ENCODE assay signal across 8 cellular contexts in the genomic region with DNA sequence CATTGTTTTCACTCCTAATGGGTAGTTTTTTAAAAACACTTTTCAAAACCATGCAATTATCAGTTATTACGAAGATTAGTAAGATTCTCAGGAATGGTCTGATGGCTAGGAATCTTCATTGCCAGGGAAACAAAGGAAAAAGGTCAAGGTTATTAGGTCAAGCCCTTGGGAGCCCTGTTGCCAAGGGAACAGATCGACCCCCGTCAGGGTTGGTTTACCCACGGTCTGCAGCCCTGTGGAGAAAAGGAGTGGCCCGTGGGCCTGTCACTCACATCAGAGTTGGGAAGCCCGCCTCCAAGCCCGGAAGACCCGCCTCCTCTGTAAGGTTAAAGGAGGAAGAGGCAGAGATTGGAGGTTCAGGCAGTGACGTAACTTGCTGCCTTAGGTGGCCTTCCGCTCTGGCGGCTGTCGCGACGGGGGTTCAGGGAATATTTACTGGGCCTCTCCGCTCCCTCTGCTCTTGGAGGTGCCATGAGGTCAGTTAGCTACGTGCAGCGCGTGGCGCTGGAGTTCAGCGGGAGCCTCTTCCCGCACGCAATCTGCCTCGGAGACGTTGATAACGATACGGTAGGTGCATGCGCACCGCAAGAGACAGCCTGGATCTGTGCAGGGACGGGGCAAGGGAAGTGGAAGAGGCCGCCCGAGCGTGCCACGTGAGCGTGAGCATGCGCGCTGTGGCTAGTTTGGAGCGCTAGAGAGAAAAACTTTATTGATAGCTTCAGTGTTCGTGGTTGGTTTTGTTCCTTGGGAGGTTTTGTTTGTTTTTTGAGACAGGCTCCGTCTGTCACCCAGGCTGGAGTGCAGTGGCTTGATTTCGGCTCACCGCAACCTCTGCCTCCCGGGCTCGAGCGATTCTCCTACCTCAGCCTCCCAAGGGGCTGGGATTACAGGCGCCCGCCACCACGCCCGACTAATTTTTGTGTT. TPM values are rescaled to one million over a fixed set of nuclear protein-coding genes. Genes with fewer than 3 reads are reported as not detected.
A peak's percentile ranks its signal among the peaks of the same experiment; 100 is the strongest.
DNase-seq lines count a peak whose midpoint lies in the region; ATAC-seq and TF ChIP-seq lines count a peak whose summit lies in the region.

A gene (plus strand): TSS at position 379 of the 924 bp plus-strand sequence. CDS start 93 bp downstream, at position 472.

- no peaks in the 10 kb centered on the region for H3K9me3 Mint-ChIP-seq in T-helper 1 cell treated with Interleukin-12 subunit alpha and Interleukin-12 subunit beta and Interleukin-4 antibody, amounts not matched to agents 30 μg/mL and 1 μg/mL, for 36 hours

- peaks cover 0 to 26% (median 4%) of the 10 kb centered on the region in 9 donors for H3K36me3 ChIP-seq in heart right ventricle
- H3K36me3 ChIP-seq in upper lobe of left lung: peaks cover 0 to 7% (median 4%) of the 10 kb centered on the region in 4 donors

- no peaks in the 10 kb centered on the region for H3K9me3 ChIP-seq in heart right ventricle
- H3K9me3 ChIP-seq in upper lobe of left lung: no peaks in the 10 kb centered on the region

- TF ChIP-seq CTCF in GM13977 (IDR thresholded peaks at IDR 0.05; ENCODE audit: extremely low read depth, insufficient read depth, missing control alignments) (no peak), heart right ventricle (IDR thresholded peaks at IDR 0.05) (peak in 1 of 9 donors; percentile 16), upper lobe of left lung (IDR thresholded peaks at IDR 0.05) (peak in 2 of 6 experiments; percentile 20 to 40)

- DNase-seq in GM13977 (ENCODE audit: low spot score) (peak; percentile 92), NCI-H1694 (lab: John Stamatoyannopoulos, UW) (peak; percentile 100), amniotic stem cell (lab: John Stamatoyannopoulos, UW) (peak; percentile 97), heart right ventricle (peak; percentile 98 to 99), posterior cingulate gyrus (peak; percentile 95 to 100 (median 98)), upper lobe of left lung (peak; percentile 96 to 100)

- H3K27ac Mint-ChIP-seq in T-helper 1 cell treated with Interleukin-12 subunit alpha and Interleukin-12 subunit beta and Interleukin-4 antibody, amounts not matched to agents 30 μg/mL and 1 μg/mL, for 36 hours: peak within 1 kb of the TSS; percentile 100

- peak within 1 kb of the TSS; percentile 100 for H3K4me3 Mint-ChIP-seq in T-helper 1 cell treated with Interleukin-12 subunit alpha and Interleukin-12 subunit beta and Interleukin-4 antibody, amounts not matched to agents 30 μg/mL and 1 μg/mL, for 36 hours

- peak; percentile 94 for ATAC-seq in HG02884 (IDR thresholded peaks at IDR 0.05; ENCODE audit: unreplicated experiment)
- ATAC-seq in heart right ventricle: peak; percentile 97 to 99 (median 98)
- peak; percentile 99 for ATAC-seq in upper lobe of left lung (ENCODE audit: low FRiP score in 2 of 2)

- H3K4me1 Mint-ChIP-seq in T-helper 1 cell treated with Interleukin-12 subunit alpha and Interleukin-12 subunit beta and Interleukin-4 antibody, amounts not matched to agents 30 μg/mL and 1 μg/mL, for 36 hours (ENCODE audit: low read depth): peaks cover 14% of the 10 kb centered on the region

- H3K27ac ChIP-seq in heart right ventricle (peak within 1 kb of the TSS; percentile 83 to 99 (median 92)), upper lobe of left lung (peak within 1 kb of the TSS; percentile 88 to 96 (median 91))

- 0 to 1% methylated on average over 48 of the region's 48 CpGs for WGBS in heart right ventricle, 2 donors
- WGBS in upper lobe of left lung, 2 donors: 1% methylated on average over 37 to 42 of the region's 48 CpGs

- TF ChIP-seq POLR2A in upper lobe of left lung (IDR thresholded peaks at IDR 0.05): peak; percentile 31 to 94 (median 85)

- H3K4me1 ChIP-seq in heart right ventricle: peaks cover 3 to 26% (median 21%) of the 10 kb centered on the region in 9 donors
- H3K4me1 ChIP-seq in upper lobe of left lung: peaks cover 12 to 17% (median 16%) of the 10 kb centered on the region in 4 donors

- intact Hi-C loops in heart right ventricle (cut with DNase I) (loop anchor here in 2 of 10 donors (2.0 kb wide), 2 partner anchors 16 to 18 kb away; a partner anchor contains a TSS), posterior cingulate gyrus (cut with DNase I) (loop anchor here (1.0 to 10.0 kb wide), 2 partner anchors 16 to 62 kb away; a partner anchor contains a TSS)

- no peaks in the 10 kb centered on the region for H3K36me3 Mint-ChIP-seq in T-helper 1 cell treated with Interleukin-12 subunit alpha and Interleukin-12 subunit beta and Interleukin-4 antibody, amounts not matched to agents 30 μg/mL and 1 μg/mL, for 36 hours (ENCODE audit: low read depth)

- in situ Hi-C loops in GM13977 (cut with MboI; ENCODE audit: low pct_unique_long_range_greater_than_20kb, low sequenced_read_pairs, unreplicated experiment): no loop called here

- peak within 1 kb of the TSS; percentile 36 to 88 (median 70) for H3K4me3 ChIP-seq in heart right ventricle
- peak within 1 kb of the TSS; percentile 60 to 72 (median 64) for H3K4me3 ChIP-seq in upper lobe of left lung

- TF ChIP-seq EP300 in upper lobe of left lung (IDR thresholded peaks at IDR 0.05): no peak

- H3K27me3 Mint-ChIP-seq in T-helper 1 cell treated with Interleukin-12 subunit alpha and Interleukin-12 subunit beta and Interleukin-4 antibody, amounts not matched to agents 30 μg/mL and 1 μg/mL, for 36 hours (ENCODE audit: low read depth): no peaks in the 10 kb centered on the region

- H3K27me3 ChIP-seq in heart right ventricle (no peaks in the 10 kb centered on the region), upper lobe of left lung (no peaks in the 10 kb centered on the region)

RNA-seq across cellular contexts. Expression of the gene that starts here (rescaled TPM):
- 10 to 100 TPM; 10.9 to 20.4 (median 13.3) TPM for total RNA-seq in heart right ventricle
- polyA plus RNA-seq in heart right ventricle: 10 to 100 TPM; 10.4 to 30.3 TPM
- 100 to 1,000 TPM in 1 of 6 donors, 10 to 100 TPM in 5; 34.0 to 388 (median 41.0) TPM for total RNA-seq in upper lobe of left lung

Comparison
In these comparisons a context has a peak if more than half of its experiments do, and no peak if none do; other contexts are left out.
1. Peak in every context shown above with its lines: DNase-seq, ATAC-seq, H3K4me3 ChIP-seq and H3K27ac ChIP-seq.